2 cellular contexts compared by ENCODE assay signal in genomic region chr2:179251865-179252264, GRCh38.
TF ChIP-seq lines count a peak whose summit lies in the region.

No MANE protein-coding gene starts in this region.

TF ChIP-seq in IMR-90, 13 proteins besides CTCF, POLR2A, EP300 and RAD21:
- no peak for TF ChIP-seq USF2 (IDR thresholded peaks at IDR 0.05; ENCODE audit: low read depth, low read length)
- no peak for TF ChIP-seq BHLHE40 (IDR thresholded peaks at IDR 0.05; ENCODE audit: low read depth, low read length)
- no peak for TF ChIP-seq FOS (IDR thresholded peaks at IDR 0.05; ENCODE audit: low read depth, low read length)
- TF ChIP-seq MAFK (IDR thresholded peaks at IDR 0.05; ENCODE audit: low read depth, low read length): 0 out of 2 replicates have a peak, but pooled peaks have one; percentile 11
- no peak for TF ChIP-seq CEBPB (IDR thresholded peaks at IDR 0.05; ENCODE audit: low read depth, low read length)

TF ChIP-seq in GM12878, 131 proteins besides CTCF, POLR2A, EP300 and RAD21:
- TF ChIP-seq CREB1 (IDR thresholded peaks at IDR 0.05; ENCODE audit: low read depth) (no peak), SMAD1 (IDR thresholded peaks at IDR 0.05; ENCODE audit: low read depth, partially characterized antibody) (no peak), FOXM1 (IDR thresholded peaks at IDR 0.05; ENCODE audit: low read depth, low read length) (no peak), BACH1 (IDR thresholded peaks at IDR 0.05; ENCODE audit: borderline replicate concordance) (no peak), ZNF622 (IDR thresholded peaks at IDR 0.05) (no peak), NRF1 (conservative IDR thresholded peaks at IDR 0.05; ENCODE audit: low read depth, low read length) (no peak), MEF2A (IDR thresholded peaks at IDR 0.05; ENCODE audit: insufficient read depth, low read depth, low read length) (no peak), PAX5 (IDR thresholded peaks at IDR 0.05; ENCODE audit: borderline replicate concordance, low read depth, low read length) (no peak), SMC3 (IDR thresholded peaks at IDR 0.05; ENCODE audit: borderline replicate concordance, low read length) (no peak), IKZF1 (conservative IDR thresholded peaks at IDR 0.05) (no peak), MTA2 (IDR thresholded peaks at IDR 0.05; ENCODE audit: low read depth) (no peak), NFIC (IDR thresholded peaks at IDR 0.05; ENCODE audit: low read depth, low read length) (no peak), MYB (IDR thresholded peaks at IDR 0.05; ENCODE audit: borderline replicate concordance, low read depth, low read length) (no peak), FOS (IDR thresholded peaks at IDR 0.05; ENCODE audit: borderline replicate concordance, extremely low read depth, insufficient read length) (no peak), CEBPB (IDR thresholded peaks at IDR 0.05; ENCODE audit: borderline replicate concordance in 1 of 2, low read depth in 2 of 2, low read length in 2 of 2) (no peak), LARP7 (IDR thresholded peaks at IDR 0.05) (no peak), SKIL (IDR thresholded peaks at IDR 0.05; ENCODE audit: low read depth, poor library complexity, severe bottlenecking) (no peak)
